10 cellular contexts compared by ENCODE assay signal in the genomic region with DNA sequence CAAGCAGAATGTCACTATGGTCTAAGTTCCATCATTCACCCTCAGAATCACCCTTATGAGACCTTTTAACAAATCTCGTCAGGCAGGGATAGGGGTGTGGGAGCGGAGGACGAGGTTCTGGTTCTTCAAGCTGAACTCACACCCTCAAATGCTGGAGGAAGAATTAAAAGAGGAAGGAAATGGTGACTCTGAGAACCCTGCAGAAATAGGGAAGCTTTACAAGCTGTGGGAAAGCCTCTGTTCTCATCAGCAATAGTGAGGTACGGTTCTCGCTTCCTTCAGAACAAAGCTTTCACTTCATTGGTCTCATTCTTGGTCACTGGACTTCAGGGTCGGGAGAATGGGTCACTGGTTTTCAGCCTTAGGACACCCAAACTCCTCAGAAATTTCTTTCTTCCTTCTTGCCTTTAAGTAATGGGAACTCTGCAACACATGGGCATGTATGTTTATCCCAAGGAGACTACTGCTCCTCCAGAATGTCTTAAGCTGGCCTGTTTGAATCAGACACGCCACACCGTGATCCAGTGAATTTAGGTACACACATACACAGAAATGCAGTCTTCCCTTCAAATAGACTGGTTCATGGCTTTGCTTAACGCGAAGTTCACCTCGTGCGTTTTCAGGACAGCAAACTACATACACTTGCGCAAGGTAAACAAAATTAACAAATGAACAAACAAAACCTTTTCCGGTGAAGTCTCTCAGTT.
A peak's percentile ranks its signal among the peaks of the same experiment; 100 is the strongest.
DNase-seq lines count a peak whose midpoint lies in the region; ATAC-seq and TF ChIP-seq lines count a peak whose summit lies in the region.
"Had no signal": no experiment of that assay in that cellular context is flagged by ENCODE, and none has a peak within 500 bp of the region (broad histone marks: within the 10 kb centered on the region; RNA-seq: fewer than 3 reads in every experiment).

No MANE protein-coding gene starts in this region.

- POLR2A ChIA-PET in CD8-positive, alpha-beta memory T cell (lab: Charles Lee): no interaction called here

- no peaks in the 10 kb centered on the region for H3F3A ChIP-seq in MM.1S (ENCODE audit: insufficient read depth, low read length)

- H3K27me3 ChIP-seq in CD8-positive, alpha-beta memory T cell (ENCODE audit: insufficient read depth, low read length, poor library complexity, severe bottlenecking): no peaks in the 10 kb centered on the region
- H3K27me3 ChIP-seq in MM.1S (replicated peaks; ENCODE audit: insufficient read depth, low read length) (no peaks in the 10 kb centered on the region), gastrocnemius medialis (no peaks in the 10 kb centered on the region)

- intact Hi-C loops in left colon (cut with DNase I, micrococcal nuclease): no loop called here
- intact Hi-C loops in gastrocnemius medialis (cut with DNase I; ENCODE audit: low total_unique reads): no loop called here

- peaks cover 12% of the 10 kb centered on the region for H3K4me1 ChIP-seq in CD8-positive, alpha-beta memory T cell (ENCODE audit: insufficient read depth, low read length)
- no peaks in the 10 kb centered on the region for H3K4me1 ChIP-seq in MM.1S (ENCODE audit: low read length)
- no peaks in the 10 kb centered on the region for H3K4me1 ChIP-seq in gastrocnemius medialis

- TF ChIP-seq CTCF in GM20000 (IDR thresholded peaks at IDR 0.05; ENCODE audit: extremely low read depth, missing control alignments): no peak
- no peak for TF ChIP-seq CTCF in MM.1S (IDR thresholded peaks at IDR 0.05; ENCODE audit: low read length)
- no peak for TF ChIP-seq CTCF in progenitor cell of endocrine pancreas (IDR thresholded peaks at IDR 0.05; ENCODE audit: unreplicated experiment)
- TF ChIP-seq CTCF in gastrocnemius medialis (IDR thresholded peaks at IDR 0.05 in 4 of 5, conservative IDR thresholded peaks at IDR 0.05 in 1 of 5): no peak

- H3K9me3 ChIP-seq in CD8-positive, alpha-beta memory T cell (ENCODE audit: low read length): no peaks in the 10 kb centered on the region
- H3K9me3 ChIP-seq in MM.1S (replicated peaks; ENCODE audit: insufficient read depth, low read length): no peaks in the 10 kb centered on the region
- H3K9me3 ChIP-seq in gastrocnemius medialis: no peaks in the 10 kb centered on the region

- no peaks in the 10 kb centered on the region for H3K9me3 Mint-ChIP-seq in CD8-positive, alpha-beta memory T cell
- no peaks in the 10 kb centered on the region for H3K9me3 Mint-ChIP-seq in progenitor cell of endocrine pancreas (ENCODE audit: low read depth)

- peaks cover 0 to 1% of the 10 kb centered on the region in 2 donors for H3K27me3 Mint-ChIP-seq in CD8-positive, alpha-beta memory T cell
- peaks cover 9% of the 10 kb centered on the region for H3K27me3 Mint-ChIP-seq in progenitor cell of endocrine pancreas

- H3K36me3 Mint-ChIP-seq in CD8-positive, alpha-beta memory T cell: peaks cover 27 to 77% (median 29%) of the 10 kb centered on the region in 3 donors
- peaks cover 9% of the 10 kb centered on the region for H3K36me3 Mint-ChIP-seq in progenitor cell of endocrine pancreas (ENCODE audit: insufficient read depth)

- H3K4me3 ChIP-seq in CD8-positive, alpha-beta memory T cell (ENCODE audit: low read length): no peak overlapping the region
- no peak overlapping the region for H3K4me3 ChIP-seq in MM.1S (ENCODE audit: low read length)
- no peak overlapping the region for H3K4me3 ChIP-seq in gastrocnemius medialis

- no peaks in the 10 kb centered on the region for H4K20me1 ChIP-seq in MM.1S (ENCODE audit: insufficient read depth, low read length)

- no peaks in the 10 kb centered on the region for H3K9me2 ChIP-seq in MM.1S (replicated peaks; ENCODE audit: insufficient read depth, low read length)

- H3K4me1 Mint-ChIP-seq in CD8-positive, alpha-beta memory T cell: peaks cover 12 to 20% (median 14%) of the 10 kb centered on the region in 3 donors
- H3K4me1 Mint-ChIP-seq in progenitor cell of endocrine pancreas (ENCODE audit: low read depth): peaks cover 4% of the 10 kb centered on the region

- no peaks in the 10 kb centered on the region for H3K79me2 ChIP-seq in MM.1S (ENCODE audit: low read length)

- CTCF ChIA-PET in CD8-positive, alpha-beta memory T cell (lab: Charles Lee): no interaction called here

- ATAC-seq in left colon (peak; percentile 13), gastrocnemius medialis (no peak), HG03439 (IDR thresholded peaks at IDR 0.05; ENCODE audit: unreplicated experiment) (no peak)

- H3K4me3 Mint-ChIP-seq in CD8-positive, alpha-beta memory T cell: no peak overlapping the region
- no peak overlapping the region for H3K4me3 Mint-ChIP-seq in progenitor cell of endocrine pancreas (ENCODE audit: low read depth)

- DNase-seq in CD8-positive, alpha-beta memory T cell: no peak
- DNase-seq in GM20000 (ENCODE audit: low spot score): peak; percentile 51
- DNase-seq in NOMO-1 treated with dmso at 0.1 percent for 144 hours (lab: John Stamatoyannopoulos, UW; ENCODE audit: unreplicated experiment): peak; percentile 93
- no peak for DNase-seq in left colon
- DNase-seq in MM.1S: no peak
- DNase-seq in progenitor cell of endocrine pancreas (ENCODE audit: low spot score, unreplicated experiment): no peak
- no peak for DNase-seq in gastrocnemius medialis
- DNase-seq: activated CD4-positive, alpha-beta T cell treated with anti-CD3 and anti-CD28 coated beads, Interleukin-2, amount 50 U/mL, for 1 hour; kidney glomerular epithelial cell had no signal

- no peak overlapping the region for H3K9ac ChIP-seq in MM.1S (ENCODE audit: low read length)

- H2AFZ ChIP-seq in MM.1S (ENCODE audit: low read length): no peak overlapping the region

- H3K36me3 ChIP-seq in CD8-positive, alpha-beta memory T cell (ENCODE audit: insufficient read depth, low read length): peaks cover 11% of the 10 kb centered on the region
- H3K36me3 ChIP-seq in MM.1S (replicated peaks; ENCODE audit: insufficient read depth, low read length) (no peaks in the 10 kb centered on the region; the same call in 1 of the 2 replicates), gastrocnemius medialis (no peaks in the 10 kb centered on the region)

- in situ Hi-C loops in gastrocnemius medialis (cut with MboI; ENCODE audit: low sequenced_read_pairs in 4 of 4): no loop called here

- peak overlapping the region in 5 of 8 donors; percentile 27 to 89 (median 32) for H3K27ac Mint-ChIP-seq in CD8-positive, alpha-beta memory T cell
- H3K27ac Mint-ChIP-seq in progenitor cell of endocrine pancreas: no peak overlapping the region

- no peak overlapping the region for H3K27ac ChIP-seq in CD8-positive, alpha-beta memory T cell (ENCODE audit: low read depth, low read length)
- H3K27ac ChIP-seq in MM.1S (ENCODE audit: low read length): no peak overlapping the region
- H3K27ac ChIP-seq in gastrocnemius medialis: no peak overlapping the region

- no peak for TF ChIP-seq POLR2A in gastrocnemius medialis (IDR thresholded peaks at IDR 0.05)

- H3K4me2 ChIP-seq in MM.1S (ENCODE audit: low read depth, low read length): no peak overlapping the region

Comparison
In these comparisons a context has a peak if more than half of its experiments do, and no peak if none do; other contexts are left out.
1. DNase-seq: peak in GM20000 (single experiment) and NOMO-1 treated with dmso at 0.1 percent for 144 hours (single experiment); none in CD8-positive, alpha-beta memory T cell (0 of 5), left colon (0 of 2), MM.1S (single experiment), progenitor cell of endocrine pancreas (single experiment) and gastrocnemius medialis (0 of 2).